Comparison of ENCODE assay signal across 9 cellular contexts in genomic region chr10:7788640-7789335, GRCh38. TPM values are rescaled to one million over a fixed set of nuclear protein-coding genes. Genes with fewer than 3 reads are reported as not detected.
DNase-seq lines count a peak whose midpoint lies in the region; ATAC-seq and TF ChIP-seq lines count a peak whose summit lies in the region.
"Had no signal": no experiment of that assay in that cellular context is flagged by ENCODE, and none has a peak within 500 bp of the region (broad histone marks: within the 10 kb centered on the region; RNA-seq: fewer than 3 reads in every experiment).

No MANE protein-coding gene starts in this region.

- H3K36me3 Mint-ChIP-seq in progenitor cell of endocrine pancreas (ENCODE audit: insufficient read depth) = peaks cover 5% of the 10 kb centered on the region

- no peaks in the 10 kb centered on the region for H3K27me3 Mint-ChIP-seq in progenitor cell of endocrine pancreas
- H3K27me3 Mint-ChIP-seq: memory B cell had no signal

- H3K27me3 ChIP-seq in SJCRH30 = no peaks in the 10 kb centered on the region

- TF ChIP-seq CTCF in fibroblast of the aortic adventitia (IDR thresholded peaks at IDR 0.05; ENCODE audit: insufficient read depth, low read length) (no peak), progenitor cell of endocrine pancreas (IDR thresholded peaks at IDR 0.05; ENCODE audit: unreplicated experiment) (no peak)

- H3K27ac ChIP-seq in SJCRH30 = peak overlapping the region; percentile 56

- no peak overlapping the region for H3K27ac Mint-ChIP-seq in progenitor cell of endocrine pancreas
- H3K27ac Mint-ChIP-seq: memory B cell had no signal

- H3K36me3 ChIP-seq in SJCRH30 = no peaks in the 10 kb centered on the region

- H3K9me3 Mint-ChIP-seq in progenitor cell of endocrine pancreas (ENCODE audit: low read depth) = no peaks in the 10 kb centered on the region
- H3K9me3 Mint-ChIP-seq: memory B cell had no signal

- ATAC-seq in HG02885 (IDR thresholded peaks at IDR 0.05; ENCODE audit: poor library complexity, unreplicated experiment) (peak; percentile 18), HG03097 (IDR thresholded peaks at IDR 0.05; ENCODE audit: low FRiP score, unreplicated experiment) (no peak)

- no peaks in the 10 kb centered on the region for H3K9me3 ChIP-seq in SJCRH30 (replicated peaks)

- H3K4me1 Mint-ChIP-seq in progenitor cell of endocrine pancreas (ENCODE audit: low read depth) = peaks cover 18% of the 10 kb centered on the region

- H3K4me3 ChIP-seq in SJCRH30 (peak overlapping the region; percentile 73), fibroblast of the aortic adventitia (ENCODE audit: low read depth, low read length) (peak overlapping the region; percentile 92)

- no peaks in the 10 kb centered on the region for H3K4me1 ChIP-seq in SJCRH30

- no peak overlapping the region for H3K4me3 Mint-ChIP-seq in progenitor cell of endocrine pancreas (ENCODE audit: low read depth)
- H3K4me3 Mint-ChIP-seq: memory B cell had no signal

- DNase-seq in stimulated activated CD4-positive, alpha-beta T cell treated with anti-CD3 and anti-CD28 coated beads, TNF-alpha, amount 100 ng/mL, for 24 hours (ENCODE audit: low read depth in 3 of 3) = peak in 2 of 3 experiments; percentile 7 to 19
- DNase-seq in stimulated activated CD4-positive, alpha-beta T cell treated with anti-CD3 and anti-CD28 coated beads, Interleukin-4, amount 100 ng/mL, for 24 hours = no peak
- DNase-seq in SJCRH30 (peak in 1 of 2 experiments; percentile 15), fibroblast of the aortic adventitia (ENCODE audit: low read depth) (peak; percentile 28), renal cortical epithelial cell (ENCODE audit: low read depth) (peak; percentile 64), progenitor cell of endocrine pancreas (ENCODE audit: low spot score, unreplicated experiment) (no peak)

RNA-seq across cellular contexts. Expression of gene ATP5F1C, which starts 0.8 kb away (rescaled TPM):
- total RNA-seq in SJCRH30 (2014; rRNA removed; shearing (Covaris generic)) = 195 and 197 TPM in 2 replicates
- 96.4 and 251 TPM in 2 replicates for total RNA-seq in fibroblast of the aortic adventitia (ENCODE audit: low replicate concordance)
- 410 and 438 TPM in 2 replicates for total RNA-seq in renal cortical epithelial cell
- 220 and 221 TPM in 2 replicates for total RNA-seq in progenitor cell of endocrine pancreas

RNA-seq across cellular contexts. Expression of gene KIN, which starts 1.0 kb away (rescaled TPM):
- 10.8 and 14.6 TPM in 2 replicates for total RNA-seq in SJCRH30 (2014; rRNA removed; shearing (Covaris generic))
- total RNA-seq in fibroblast of the aortic adventitia (ENCODE audit: low replicate concordance) (7.0 and 55.2 TPM in 2 replicates), renal cortical epithelial cell (7.1 and 7.6 TPM in 2 replicates), progenitor cell of endocrine pancreas (15.3 and 17.3 TPM in 2 replicates)

RNA-seq across cellular contexts. Expression of gene TAF3, which starts 29.5 kb away (rescaled TPM):
- total RNA-seq in SJCRH30 (2014; rRNA removed; shearing (Covaris generic)) = 3.6 and 3.9 TPM in 2 replicates
- 3.9 and 6.5 TPM in 2 replicates for total RNA-seq in fibroblast of the aortic adventitia (ENCODE audit: low replicate concordance)
- total RNA-seq in renal cortical epithelial cell = 0.52 and 2.5 TPM in 2 replicates
- total RNA-seq in progenitor cell of endocrine pancreas = 8.5 and 9.4 TPM in 2 replicates

Comparison
In these comparisons a context has a peak if more than half of its experiments do, and no peak if none do; other contexts are left out.
1. DNase-seq: peak in stimulated activated CD4-positive, alpha-beta T cell treated with anti-CD3 and anti-CD28 coated beads, TNF-alpha, amount 100 ng/mL, for 24 hours (2 of 3), fibroblast of the aortic adventitia (single experiment) and renal cortical epithelial cell (single experiment); none in stimulated activated CD4-positive, alpha-beta T cell treated with anti-CD3 and anti-CD28 coated beads, Interleukin-4, amount 100 ng/mL, for 24 hours (single experiment) and progenitor cell of endocrine pancreas (single experiment).